7 cellular contexts compared by ENCODE assay signal in genomic region chr11:57513911-57514537, GRCh38. TPM values are rescaled to one million over a fixed set of nuclear protein-coding genes. Genes with fewer than 3 reads are reported as not detected.
DNase-seq lines count a peak whose midpoint lies in the region; ATAC-seq lines count a peak whose summit lies in the region.

No MANE protein-coding gene starts in this region.

- peaks cover 8% of the 10 kb centered on the region for H3K27me3 Mint-ChIP-seq in activated naive CD4-positive, alpha-beta T cell treated with anti-CD3 and anti-CD28 coated beads, Interleukin-2, amount 10 ng/mL, durations not matched to agents 7 days and 5 days

- peaks cover 39% of the 10 kb centered on the region for H3K4me1 Mint-ChIP-seq in activated naive CD4-positive, alpha-beta T cell treated with anti-CD3 and anti-CD28 coated beads, Interleukin-2, amount 10 ng/mL, durations not matched to agents 7 days and 5 days

- ATAC-seq in GM18502 (IDR thresholded peaks at IDR 0.05; ENCODE audit: poor library complexity, unreplicated experiment): peak; percentile 31
- ATAC-seq in HG02623 (IDR thresholded peaks at IDR 0.05; ENCODE audit: unreplicated experiment): peak; percentile 26
- ATAC-seq in left cardiac atrium: peak; percentile 63 to 68

- intact Hi-C loops in left cardiac atrium (cut with DNase I): no loop called here

- peak overlapping the region; percentile 96 for H3K4me3 Mint-ChIP-seq in activated naive CD4-positive, alpha-beta T cell treated with anti-CD3 and anti-CD28 coated beads, Interleukin-2, amount 10 ng/mL, durations not matched to agents 7 days and 5 days

- peaks cover 12% of the 10 kb centered on the region for H3K36me3 Mint-ChIP-seq in activated naive CD4-positive, alpha-beta T cell treated with anti-CD3 and anti-CD28 coated beads, Interleukin-2, amount 10 ng/mL, durations not matched to agents 7 days and 5 days

- H3K9me3 Mint-ChIP-seq in activated naive CD4-positive, alpha-beta T cell treated with anti-CD3 and anti-CD28 coated beads, Interleukin-2, amount 10 ng/mL, durations not matched to agents 7 days and 5 days: no peaks in the 10 kb centered on the region

- DNase-seq in NCI-H510A (lab: John Stamatoyannopoulos, UW) (peak; percentile 46), left cardiac atrium (peak; percentile 57), retina (peak; percentile 65), epidermal melanocyte (ENCODE audit: insufficient read length, low spot score) (no peak)
- DNase-seq in activated naive CD4-positive, alpha-beta T cell treated with anti-CD3 and anti-CD28 coated beads, Interleukin-2, amount 10 ng/mL, durations not matched to agents 7 days and 5 days: peak; percentile 57

- CTCF ChIA-PET in activated naive CD4-positive, alpha-beta T cell treated with anti-CD3 and anti-CD28 coated beads, Interleukin-2, amount 10 ng/mL, durations not matched to agents 7 days and 5 days (lab: Charles Lee): interaction anchor here (1.0 to 9.0 kb wide), 7 partner anchors 8 to 131 kb away, joined by 3 to 115 read pairs (median 6); no protein-coding TSS in a partner anchor

- H3K27ac Mint-ChIP-seq in activated naive CD4-positive, alpha-beta T cell treated with anti-CD3 and anti-CD28 coated beads, Interleukin-2, amount 10 ng/mL, durations not matched to agents 7 days and 5 days: peak overlapping the region; percentile 86

RNA-seq across cellular contexts. Expression of gene SLC43A1, which starts 1.5 kb away (rescaled TPM):
- total RNA-seq in left cardiac atrium: 1 to 10 TPM; 5.8 to 7.2 TPM

RNA-seq across cellular contexts. Expression of gene TIMM10, which starts 16.5 kb away (rescaled TPM):
- total RNA-seq in left cardiac atrium: 10 to 100 TPM; 58.0 to 58.9 TPM

RNA-seq across cellular contexts. Expression of gene SMTNL1, which starts 23.4 kb away (rescaled TPM):
- not detected for total RNA-seq in left cardiac atrium

RNA-seq across cellular contexts. Expression of gene UBE2L6, which starts 53.4 kb away (rescaled TPM):
- 10 to 100 TPM; 28.9 to 30.0 TPM for total RNA-seq in left cardiac atrium

RNA-seq across cellular contexts. Expression of gene RTN4RL2, which starts 53.7 kb away (rescaled TPM):
- total RNA-seq in left cardiac atrium: 1 to 10 TPM; 1.9 to 2.4 TPM
